In genomic region chr12:89494411-89495231, GRCh38 we compare ENCODE assay signal across 9 cellular contexts. TPM values are rescaled to one million over a fixed set of nuclear protein-coding genes. Genes with fewer than 3 reads are reported as not detected.
DNase-seq lines count a peak whose midpoint lies in the region; ATAC-seq and TF ChIP-seq lines count a peak whose summit lies in the region.
"Had no signal": no experiment of that assay in that cellular context is flagged by ENCODE, and none has a peak within 500 bp of the region (broad histone marks: within the 10 kb centered on the region; RNA-seq: fewer than 3 reads in every experiment).

No MANE protein-coding gene starts in this region.

- peak; percentile 73 for ATAC-seq in GM21360 (IDR thresholded peaks at IDR 0.05; ENCODE audit: unreplicated experiment)
- ATAC-seq in PC-3: peak; percentile 11; the same call in 1 of the 2 replicates
- ATAC-seq in right lobe of liver: no peak

- H2AFZ ChIP-seq in PC-3 (ENCODE audit: low read length): no peak overlapping the region

- WGBS in right lobe of liver (ENCODE audit: insufficient coverage, low coverage, low lambda C conversion rate, missing lambda C conversion rate): 87% methylated on average over 5 of the region's 9 CpGs

- POLR2A ChIA-PET in PC-3 (lab: Charles Lee; ENCODE audit: unreplicated experiment): no interaction called here

- H3K9ac ChIP-seq in PC-3 (ENCODE audit: low read length): no peak overlapping the region

- TF ChIP-seq CTCF in PC-3 (conservative IDR thresholded peaks at IDR 0.05; ENCODE audit: low read depth, low read length) (no peak), fibroblast of mammary gland (conservative IDR thresholded peaks at IDR 0.05; ENCODE audit: control insufficient read depth, insufficient read depth, low read depth, low read length) (no peak), right lobe of liver (IDR thresholded peaks at IDR 0.05) (no peak)

- H4K20me1 ChIP-seq in PC-3 (ENCODE audit: low read length): no peaks in the 10 kb centered on the region

- DNase-seq in AG20443 (ENCODE audit: low spot score): peak; percentile 17
- DNase-seq in PC-3: no peak
- DNase-seq in fibroblast of mammary gland (ENCODE audit: low read depth): peak; percentile 63
- DNase-seq in SKM-1 (lab: John Stamatoyannopoulos, UW; ENCODE audit: unreplicated experiment): no peak
- no peak for DNase-seq in right lobe of liver
- DNase-seq in HT-29 (ENCODE audit: low spot score): no peak
- no peak for DNase-seq in ACHN
- DNase-seq: NCI-H526 had no signal

- in situ Hi-C loops in ACHN (cut with HindIII; ENCODE audit: low pct_ligation_motif_present, low pct_unique_long_range_greater_than_20kb, low sequenced_read_pairs): no loop called here

- H3K4me1 ChIP-seq in PC-3 (ENCODE audit: insufficient read depth, low read length) (no peaks in the 10 kb centered on the region), right lobe of liver (peaks cover 0 to 10% (median 0%) of the 10 kb centered on the region in 4 donors)

- no peaks in the 10 kb centered on the region for H3K9me3 ChIP-seq in PC-3 (ENCODE audit: low read length)
- no peaks in the 10 kb centered on the region for H3K9me3 ChIP-seq in right lobe of liver

- H3K27me3 ChIP-seq in PC-3 (ENCODE audit: low read length) (no peaks in the 10 kb centered on the region), right lobe of liver (no peaks in the 10 kb centered on the region)

- H3K36me3 ChIP-seq in PC-3 (ENCODE audit: low read depth, low read length) (no peaks in the 10 kb centered on the region), right lobe of liver (peaks cover 0 to under 1% (median 0%) of the 10 kb centered on the region in 4 donors)

- no TSS peak for BruUV-seq in PC-3 (replicated peaks; lab: Mats Ljungman, UMichigan)

- no peak overlapping the region for H3K4me2 ChIP-seq in PC-3 (ENCODE audit: low read length)

- H3K4me3 ChIP-seq in PC-3 (ENCODE audit: low read length): no peak overlapping the region
- H3K4me3 ChIP-seq in fibroblast of mammary gland (ENCODE audit: control insufficient read depth, low read depth, low read length): no peak overlapping the region
- no peak overlapping the region for H3K4me3 ChIP-seq in right lobe of liver

- H3K27ac ChIP-seq in PC-3 (ENCODE audit: low read length): no peak overlapping the region
- no peak overlapping the region for H3K27ac ChIP-seq in right lobe of liver

- TF ChIP-seq POLR2A in right lobe of liver (IDR thresholded peaks at IDR 0.05): no peak

- no peaks in the 10 kb centered on the region for H3K9me2 ChIP-seq in PC-3 (replicated peaks; ENCODE audit: low read length)

- H3F3A ChIP-seq in PC-3 (ENCODE audit: low read length, unreplicated experiment): no peaks in the 10 kb centered on the region

- no peaks in the 10 kb centered on the region for H3K79me2 ChIP-seq in PC-3 (ENCODE audit: low read length)

- CTCF ChIA-PET in PC-3 (lab: Charles Lee): no interaction called here

- intact Hi-C loops in PC-3 (cut with micrococcal nuclease): no loop called here
- intact Hi-C loops in right lobe of liver (cut with DNase I): no loop called here

RNA-seq across cellular contexts. Expression of gene GALNT4, which starts 30.0 kb away (rescaled TPM):
- total RNA-seq in PC-3 (2014; rRNA removed): 6.8 and 8.1 TPM in 2 replicates
- 1 to 10 TPM; 2.5 to 6.2 (median 4.1) TPM for total RNA-seq in right lobe of liver
- total RNA-seq in HT-29 (2014; rRNA removed; shearing (Covaris generic)): 5.7 and 6.7 TPM in 2 replicates

RNA-seq across cellular contexts. Expression of gene POC1B, which starts 31.2 kb away (rescaled TPM):
- total RNA-seq in PC-3 (2014; rRNA removed) (21.5 and 25.0 TPM in 2 replicates), right lobe of liver (10 to 100 TPM in 1 of 6 experiments, 1 to 10 TPM in 5; 5.3 to 14.5 (median 6.9) TPM)
- total RNA-seq in HT-29 (2014; rRNA removed; shearing (Covaris generic)): 7.8 and 9.6 TPM in 2 replicates

Comparison
In these comparisons a context has a peak if more than half of its experiments do, and no peak if none do; other contexts are left out.
1. DNase-seq: peak in AG20443 (single experiment) and fibroblast of mammary gland (single experiment); none in PC-3 (single experiment), SKM-1 (single experiment), right lobe of liver (0 of 3), HT-29 (single experiment) and ACHN (single experiment).
2. ATAC-seq: peak in GM21360 (single experiment) and PC-3 (single experiment); none in right lobe of liver (0 of 4).